In genomic region chr12:2662524-2662923, GRCh38 we compare ENCODE assay signal across 23 cellular contexts.
"Had no signal": no experiment of that assay in that cellular context is flagged by ENCODE, and none has a peak within 500 bp of the region (broad histone marks: within the 10 kb centered on the region; RNA-seq: fewer than 3 reads in every experiment).

No MANE protein-coding gene starts in this region.

- FAIRE-seq: small intestine, urothelium cell line had no signal

- H3K9me3 ChIP-seq: left ventricle myocardium inferior, mucosa of descending colon, ovary, sigmoid colon, spleen, suprapubic skin, thoracic aorta, tibial artery, upper lobe of right lung had no signal

- H3K27ac ChIP-seq: hepatocyte, left ventricle myocardium inferior, ovary, sigmoid colon, spleen, suprapubic skin, thoracic aorta, tibial artery, upper lobe of right lung had no signal

- DNase-seq: islet precursor cell; left ventricle myocardium inferior; midbrain; mucosa of descending colon; naive thymus-derived CD4-positive, alpha-beta T cell; ovary; retina; right cardiac atrium; small intestine; stimulated activated CD4-positive, alpha-beta T cell treated with anti-CD3 and anti-CD28 coated beads, Interleukin-4, amount 100 ng/mL, for 24 hours; stimulated activated naive CD4-positive, alpha-beta T cell; tibial artery; trophoblast cell; upper lobe of right lung had no signal

- H3K36me3 ChIP-seq: ovary had no signal

- H3K27me3 ChIP-seq: hepatocyte, ovary, sigmoid colon, spleen, suprapubic skin, tibial artery, upper lobe of right lung had no signal

- H3K4me1 ChIP-seq: left ventricle myocardium inferior, sigmoid colon, spleen, suprapubic skin, tibial artery, upper lobe of right lung had no signal

- H3K4me2 ChIP-seq: hepatocyte had no signal

- ATAC-seq: mucosa of descending colon; naive thymus-derived CD4-positive, alpha-beta T cell; natural killer cell treated with Interleukin-12 subunit alpha and Interleukin-12 subunit beta and Interleukin-15 and Interleukin-18, amount 100 ng/mL, for 72 hours; right cardiac atrium; stimulated activated effector memory CD8-positive, alpha-beta T cell treated with anti-CD3 and anti-CD28 coated beads, Interleukin-12 subunit alpha, Interleukin-12 subunit beta, amount 100 ng/mL, for 72 hours; upper lobe of right lung had no signal

- H3K4me3 ChIP-seq: hepatocyte, left ventricle myocardium inferior, lung, mucosa of descending colon, ovary, sigmoid colon, spleen, suprapubic skin, thoracic aorta, tibial artery, upper lobe of right lung had no signal

- H2AFZ ChIP-seq: hepatocyte had no signal

- H3K79me2 ChIP-seq: hepatocyte had no signal
